21 cellular contexts compared by ENCODE assay signal in the genomic region with DNA sequence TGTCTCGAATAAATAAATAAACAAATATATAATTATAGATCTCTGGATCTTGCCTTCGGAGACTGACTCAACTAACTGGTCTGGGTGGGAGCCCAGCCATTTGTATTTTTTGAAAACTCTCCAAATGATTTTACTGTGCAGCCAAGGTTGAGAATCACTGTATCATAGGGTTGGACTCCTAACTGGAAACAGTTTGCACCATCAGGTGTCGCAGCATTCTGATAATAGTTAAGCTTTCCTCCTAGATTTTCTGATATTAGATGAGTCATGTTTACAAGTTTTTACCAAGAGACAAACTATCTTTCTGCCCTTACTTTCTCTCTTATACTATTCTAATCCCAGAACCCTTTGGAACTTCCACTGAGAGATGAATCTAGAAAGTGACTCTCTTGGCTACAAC. TPM values are rescaled to one million over a fixed set of nuclear protein-coding genes. Genes with fewer than 3 reads are reported as not detected.
DNase-seq lines count a peak whose midpoint lies in the region; ATAC-seq, FAIRE-seq and TF ChIP-seq lines count a peak whose summit lies in the region.
"Had no signal": no experiment of that assay in that cellular context is flagged by ENCODE, and none has a peak within 500 bp of the region (broad histone marks: within the 10 kb centered on the region; RNA-seq: fewer than 3 reads in every experiment).

No MANE protein-coding gene starts in this region.

- H3K79me2 ChIP-seq in K562 (ENCODE audit: control insufficient read depth, insufficient read depth, low read length): no peaks in the 10 kb centered on the region

- ATAC-seq in K562 (no peak), HG02798 (IDR thresholded peaks at IDR 0.05; ENCODE audit: poor library complexity, unreplicated experiment) (no peak), lower lobe of right lung (no peak)
- ATAC-seq: HepG2 had no signal

- CTCF ChIA-PET in K562 (lab: Yijun Ruan, JAX; ENCODE audit: low intra/inter-chr PET ratio): interaction anchor here (0.7 kb wide), 1 partner anchor 19 kb away, joined by 3 read pairs; no protein-coding TSS in a partner anchor

- H3K27ac ChIP-seq in K562 (ENCODE audit: extremely low read depth, low read depth, low read length) (no peak overlapping the region), lower lobe of right lung (no peak overlapping the region)
- H3K27ac ChIP-seq: 22Rv1, BLaER1 had no signal

- H3K36me3 ChIP-seq in K562 (ENCODE audit: control insufficient read depth, insufficient read depth, low read length) (no peaks in the 10 kb centered on the region), lower lobe of right lung (no peaks in the 10 kb centered on the region)
- H3K36me3 ChIP-seq: BLaER1 had no signal

- no peak overlapping the region for H3K9ac ChIP-seq in K562 (ENCODE audit: insufficient read depth in 1 of 2, low read depth in 2 of 2, low read length in 2 of 2)
- H3K9ac ChIP-seq: BLaER1 had no signal

- H3K4me2 ChIP-seq in K562 (ENCODE audit: insufficient read depth, low read length): no peak overlapping the region
- H3K4me2 ChIP-seq: BLaER1 had no signal

- 21% methylated on average over 3 of the region's 3 CpGs for WGBS in K562 (ENCODE audit: insufficient coverage, low coverage, missing lambda C conversion rate)

- DNase-seq in activated naive CD4-positive, alpha-beta T cell treated with Interleukin-2 at 50 U/mL for 16 hours: no peak
- DNase-seq in RPMI7951 (ENCODE audit: low read depth) (peak; percentile 46), K562 (ENCODE audit: extremely low read depth in 1 of 4, low spot score in 3 of 4) (no peak), NCI-H187 treated with DMSO at 0.1 percent for 48 hours (lab: John Stamatoyannopoulos, UW) (no peak), lower lobe of right lung (no peak)
- no peak for DNase-seq in activated CD4-positive, CD25-positive, alpha-beta regulatory T cell (lab: John Stamatoyannopoulos, UW)
- DNase-seq: CD4-positive, alpha-beta memory T cell; DMS153; DMS79; GF-D8; H9 had no signal

- no TSS peak for BruUV-seq in K562 (replicated peaks; lab: Mats Ljungman, UMichigan)

- no peaks in the 10 kb centered on the region for H3K9me3 ChIP-seq in K562 (replicated peaks; ENCODE audit: control insufficient read depth, insufficient read depth, low read depth, low read length)
- no peaks in the 10 kb centered on the region for H3K9me3 ChIP-seq in lower lobe of right lung
- H3K9me3 ChIP-seq: BLaER1 had no signal

- no peaks in the 10 kb centered on the region for H3K27me3 Mint-ChIP-seq in activated naive CD4-positive, alpha-beta T cell treated with anti-CD3 and anti-CD28 coated beads, Interleukin-2, amount 50 U/mL, for 24 hours

- H3K36me3 Mint-ChIP-seq in activated naive CD4-positive, alpha-beta T cell treated with anti-CD3 and anti-CD28 coated beads, Interleukin-2, amount 50 U/mL, for 24 hours: no peaks in the 10 kb centered on the region
- H3K36me3 Mint-ChIP-seq: CD14-positive monocyte; CD4-positive, alpha-beta memory T cell had no signal

- TF ChIP-seq RAD21 in K562 (CRISPR knock-in tag; conservative IDR thresholded peaks at IDR 0.05 in 1 of 2, IDR thresholded peaks at IDR 0.05 in 1 of 2): no peak

- no peaks in the 10 kb centered on the region for H3K9me3 Mint-ChIP-seq in activated naive CD4-positive, alpha-beta T cell treated with anti-CD3 and anti-CD28 coated beads, Interleukin-2, amount 50 U/mL, for 24 hours
- H3K9me3 Mint-ChIP-seq: CD14-positive monocyte; CD4-positive, alpha-beta memory T cell; H9 had no signal

- TF ChIP-seq CTCF in K562 (IDR thresholded peaks at IDR 0.05 in 2 of 3, conservative IDR thresholded peaks at IDR 0.05 in 1 of 3; ENCODE audit: insufficient read depth in 2 of 3, low read depth in 1 of 3, low read length in 3 of 3) (no peak; a peak in 1 of 6 replicates), lower lobe of right lung (IDR thresholded peaks at IDR 0.05) (no peak)

- in situ Hi-C loops in K562 (cut with MboI): no loop called here

- no peaks in the 10 kb centered on the region for H3K9me1 ChIP-seq in K562 (ENCODE audit: control insufficient read depth, insufficient read depth, low read length)

- TF ChIP-seq POLR2A in K562 (conservative IDR thresholded peaks at IDR 0.05): no peak

- H3K4me1 ChIP-seq in K562 (replicated peaks in 1 of 2; ENCODE audit: control insufficient read depth in 2 of 2, insufficient read depth in 2 of 2, low read length in 2 of 2) (peaks cover 8 to 24% of the 10 kb centered on the region in 2 experiments; a peak in 3 of 5 replicates), lower lobe of right lung (no peaks in the 10 kb centered on the region)

- H4K20me1 ChIP-seq in K562 (replicated peaks; ENCODE audit: control insufficient read depth, insufficient read depth, low read length): no peaks in the 10 kb centered on the region
- H4K20me1 ChIP-seq: BLaER1 had no signal

- H2AFZ ChIP-seq in K562 (ENCODE audit: low read depth, low read length): no peak overlapping the region

- intact Hi-C loops in K562 (cut with micrococcal nuclease) (no loop called here), lower lobe of right lung (cut with DNase I) (no loop called here)

- no peak overlapping the region for H3K4me3 Mint-ChIP-seq in activated naive CD4-positive, alpha-beta T cell treated with anti-CD3 and anti-CD28 coated beads, Interleukin-2, amount 50 U/mL, for 24 hours
- H3K4me3 Mint-ChIP-seq: CD14-positive monocyte; CD4-positive, alpha-beta memory T cell; H9 had no signal

- H3K27ac Mint-ChIP-seq in activated naive CD4-positive, alpha-beta T cell treated with anti-CD3 and anti-CD28 coated beads, Interleukin-2, amount 50 U/mL, for 24 hours: peak overlapping the region; percentile 49
- H3K27ac Mint-ChIP-seq: CD14-positive monocyte; CD4-positive, alpha-beta memory T cell; H9 had no signal

- H3K4me1 Mint-ChIP-seq in activated naive CD4-positive, alpha-beta T cell treated with anti-CD3 and anti-CD28 coated beads, Interleukin-2, amount 50 U/mL, for 24 hours: no peaks in the 10 kb centered on the region
- H3K4me1 Mint-ChIP-seq: CD4-positive, alpha-beta memory T cell had no signal

- H3K27me3 ChIP-seq in K562 (ENCODE audit: control insufficient read depth in 2 of 2, insufficient read depth in 2 of 2, low read length in 2 of 2) (no peaks in the 10 kb centered on the region), lower lobe of right lung (ENCODE audit: low read depth) (no peaks in the 10 kb centered on the region)
- H3K27me3 ChIP-seq: BLaER1 had no signal

- POLR2A ChIA-PET in K562 (lab: Yijun Ruan, JAX): interaction anchor here (2.1 kb wide), 1 partner anchor 10 kb away, joined by 7 read pairs; no protein-coding TSS in a partner anchor

- H3K4me3 ChIP-seq in K562 (no peak overlapping the region), lower lobe of right lung (no peak overlapping the region)
- H3K4me3 ChIP-seq: BLaER1 had no signal

- no peak for FAIRE-seq in K562 (lab: Jason Lieb, UNC)
- FAIRE-seq: H1, HepG2 had no signal

- TF ChIP-seq EP300 in K562 (IDR thresholded peaks at IDR 0.05; ENCODE audit: low read length): no peak

RNA-seq across cellular contexts. Expression of gene IL37, which starts 16.8 kb away (rescaled TPM):
- total RNA-seq in RPMI7951 (2014; rRNA removed; shearing (Covaris generic)): 0.36 and 0.49 TPM in 2 replicates
- not detected in 2 replicates for total RNA-seq in K562 (2011; cell fraction: chromatin; rRNA removed; ENCODE audit: low replicate concordance)
- not detected in 2 replicates for total RNA-seq in K562 (2011; cell fraction: nucleolus; rRNA removed)
- not detected in 2 replicates for total RNA-seq in K562 (2011; cell fraction: nucleoplasm; rRNA removed)
- total RNA-seq in K562 (2014; rRNA removed) (not detected in 2 replicates), K562 (2014; rRNA removed; fragmentation: Illumina TruSeq; extraction: Trizol) (not detected in 2 replicates), K562 (2015; rRNA removed; fragmentation: Illumina TruSeq; extraction: Trizol) (not detected in 2 replicates), K562 (2021) (not detected in 2 replicates), lower lobe of right lung (not detected)
- polyA plus RNA-seq in K562 (2011; rRNA removed) (not detected in 2 replicates), K562 (2014; fragmentation: Illumina TruSeq; extraction: Trizol) (not detected in 2 replicates), K562 (2014; fragmentation: Nextera tagmentation; extraction: Ambion mirVana) (not detected), K562 (2014; rRNA removed) (not detected in 2 replicates)
- 0.09 TPM in 1 of 2 replicates, not detected in the other for polyA plus RNA-seq in K562 (2011; cell fraction: cytosol; rRNA removed)
- polyA plus RNA-seq in K562 (2011; cell fraction: nucleus; rRNA removed): 0.48 TPM in 1 of 2 replicates, not detected in the other
- not detected in 2 replicates for polyA plus RNA-seq in K562 (2012)
- not detected in 2 replicates for polyA minus RNA-seq in K562 (2011; rRNA and poly(A)+ RNA removed)
- not detected in 2 replicates for polyA minus RNA-seq in K562 (2011; cell fraction: cytosol; rRNA and poly(A)+ RNA removed)
- not detected in 2 replicates for polyA minus RNA-seq in K562 (2011; cell fraction: nucleus; rRNA and poly(A)+ RNA removed)
- total RNA-seq: A673; CD4-positive, alpha-beta memory T cell; Daoy; H1; H9; HepG2 had no signal
- polyA plus RNA-seq: AG04450; CD14-positive monocyte; CD4-positive, alpha-beta memory T cell; HepG2 had no signal

RNA-seq across cellular contexts. Expression of gene IL36G, which starts 50.1 kb away (rescaled TPM):
- 0.24 and 0.59 TPM in 2 replicates for total RNA-seq in RPMI7951 (2014; rRNA removed; shearing (Covaris generic))
- not detected in 2 replicates for total RNA-seq in K562 (2011; cell fraction: chromatin; rRNA removed; ENCODE audit: low replicate concordance)
- not detected in 2 replicates for total RNA-seq in K562 (2011; cell fraction: nucleolus; rRNA removed)
- total RNA-seq in K562 (2011; cell fraction: nucleoplasm; rRNA removed): not detected in 2 replicates
- not detected in 2 replicates for total RNA-seq in K562 (2014; rRNA removed)
- total RNA-seq in K562 (2014; rRNA removed; fragmentation: Illumina TruSeq; extraction: Trizol): not detected in 2 replicates
- total RNA-seq in K562 (2015; rRNA removed; fragmentation: Illumina TruSeq; extraction: Trizol): not detected in 2 replicates
- not detected in 2 replicates for total RNA-seq in K562 (2021)
- not detected in 2 replicates for polyA plus RNA-seq in K562 (2011; rRNA removed)
- not detected in 2 replicates for polyA plus RNA-seq in K562 (2011; cell fraction: cytosol; rRNA removed)
- polyA plus RNA-seq in K562 (2011; cell fraction: nucleus; rRNA removed): 0.46 TPM in 1 of 2 replicates, not detected in the other
- 0.10 TPM in 1 of 2 replicates, not detected in the other for polyA plus RNA-seq in K562 (2012)
- not detected in 2 replicates for polyA plus RNA-seq in K562 (2014; fragmentation: Illumina TruSeq; extraction: Trizol)
- not detected for polyA plus RNA-seq in K562 (2014; fragmentation: Nextera tagmentation; extraction: Ambion mirVana)
- not detected in 2 replicates for polyA plus RNA-seq in K562 (2014; rRNA removed)
- not detected in 2 replicates for polyA minus RNA-seq in K562 (2011; rRNA and poly(A)+ RNA removed)
- not detected in 2 replicates for polyA minus RNA-seq in K562 (2011; cell fraction: cytosol; rRNA and poly(A)+ RNA removed)
- not detected in 2 replicates for polyA minus RNA-seq in K562 (2011; cell fraction: nucleus; rRNA and poly(A)+ RNA removed)
- total RNA-seq in lower lobe of right lung: not detected
- total RNA-seq: A673; CD4-positive, alpha-beta memory T cell; H1; H9; HepG2 had no signal
- polyA plus RNA-seq: AG04450; CD14-positive monocyte; CD4-positive, alpha-beta memory T cell; HepG2 had no signal
